Comparison of ENCODE assay signal across 8 cellular contexts in genomic region chr13:44274838-44275237, GRCh38.
A peak's percentile ranks its signal among the peaks of the same experiment; 100 is the strongest.
DNase-seq lines count a peak whose midpoint lies in the region; ATAC-seq, FAIRE-seq and TF ChIP-seq lines count a peak whose summit lies in the region.

No MANE protein-coding gene starts in this region.

- H3K9me2 ChIP-seq in Loucy (replicated peaks; ENCODE audit: low read depth, low read length): no peaks in the 10 kb centered on the region

- TF ChIP-seq EP300 in GM12878 (IDR thresholded peaks at IDR 0.05; ENCODE audit: borderline replicate concordance in 1 of 2, control insufficient read depth in 1 of 2, low read depth in 2 of 2, low read length in 2 of 2): no peak

- no peak overlapping the region for H3K27ac ChIP-seq in GM12878 (ENCODE audit: control insufficient read depth, insufficient read depth)
- peak overlapping the region; percentile 67 to 70 for H3K27ac ChIP-seq in mucosa of rectum (ENCODE audit: low read depth in 2 of 2, low read length in 2 of 2)

- TF ChIP-seq RAD21 in GM12878 (IDR thresholded peaks at IDR 0.05; ENCODE audit: insufficient read depth, low read depth, low read length): no peak

- ATAC-seq in GM12878 (no peak), HG02623 (IDR thresholded peaks at IDR 0.05; ENCODE audit: unreplicated experiment) (no peak), HG03460 (IDR thresholded peaks at IDR 0.05; ENCODE audit: unreplicated experiment) (no peak)

- TF ChIP-seq CTCF in Loucy (conservative IDR thresholded peaks at IDR 0.05; ENCODE audit: low read length) (no peak), GM12878 (IDR thresholded peaks at IDR 0.05 in 2 of 3, conservative IDR thresholded peaks at IDR 0.05 in 1 of 3; ENCODE audit: control insufficient read depth in 2 of 3, extremely low read depth in 1 of 3, insufficient read depth in 1 of 3, low read depth in 3 of 3, low read length in 3 of 3) (no peak)

- no peaks in the 10 kb centered on the region for H3F3A ChIP-seq in Loucy (ENCODE audit: low read depth)

- H3K4me1 ChIP-seq in Loucy (ENCODE audit: insufficient read depth, low read length, poor library complexity, severe bottlenecking): peaks cover 34% of the 10 kb centered on the region
- H3K4me1 ChIP-seq in GM12878 (ENCODE audit: control insufficient read depth, insufficient read depth, low read length): peaks cover 4% of the 10 kb centered on the region; the same call in 1 of the 2 replicates
- H3K4me1 ChIP-seq in mucosa of rectum (ENCODE audit: control insufficient read depth in 2 of 2, insufficient read depth in 2 of 2, low read length in 2 of 2): peaks cover 5 to 6% of the 10 kb centered on the region in 2 donors

- H3K4me2 ChIP-seq in Loucy (ENCODE audit: low read depth, low read length, poor library complexity, severe bottlenecking) (peak overlapping the region; percentile 94), GM12878 (ENCODE audit: control insufficient read depth, insufficient read depth) (peak overlapping the region; percentile 53)

- no peak for TF ChIP-seq POLR2A in GM12878 (IDR thresholded peaks at IDR 0.05; ENCODE audit: low read depth, low read length)

- CTCF ChIA-PET in GM12878 (lab: Yijun Ruan, JAX): no interaction called here

- H2AFZ ChIP-seq in Loucy (ENCODE audit: low read length) (peak overlapping the region; percentile 88), GM12878 (ENCODE audit: control insufficient read depth, low read depth, low read length) (peak overlapping the region; percentile 90)

- no peak for FAIRE-seq in GM12878 (lab: Jason Lieb, UNC)

- H3K9ac ChIP-seq in Loucy (ENCODE audit: low read depth, low read length, poor library complexity, severe bottlenecking) (peak overlapping the region; percentile 74), GM12878 (ENCODE audit: control insufficient read depth, insufficient read depth, low read length) (no peak overlapping the region), mucosa of rectum (ENCODE audit: low read depth in 1 of 2, low read length in 2 of 2) (peak overlapping the region in 1 of 2 donors; percentile 7)

- RAD21 ChIA-PET in GM12878 (lab: Charles Lee; ENCODE audit: unreplicated experiment): interaction anchor here (0.6 kb wide), 1 partner anchor 15 kb away, joined by 3 read pairs; no protein-coding TSS in a partner anchor

- intact Hi-C loops in GM12878 (cut with micrococcal nuclease; ENCODE audit: unreplicated experiment): no loop called here

- no peaks in the 10 kb centered on the region for H3K36me3 ChIP-seq in Loucy (ENCODE audit: insufficient read depth, low read length)
- no peaks in the 10 kb centered on the region for H3K36me3 ChIP-seq in GM12878 (ENCODE audit: control insufficient read depth in 2 of 2, insufficient read depth in 2 of 2, low read length in 1 of 2)
- no peaks in the 10 kb centered on the region for H3K36me3 ChIP-seq in mucosa of rectum (ENCODE audit: control insufficient read depth in 2 of 2, insufficient read depth in 2 of 2, low read length in 2 of 2)

- H3K79me2 ChIP-seq in Loucy (ENCODE audit: insufficient read depth, low read length): no peaks in the 10 kb centered on the region
- H3K79me2 ChIP-seq in GM12878 (ENCODE audit: control insufficient read depth, insufficient read depth, low read length): no peaks in the 10 kb centered on the region

- BruUV-seq in GM12878 (replicated peaks; lab: Mats Ljungman, UMichigan): no TSS peak

- no peaks in the 10 kb centered on the region for H4K20me1 ChIP-seq in Loucy (ENCODE audit: insufficient read depth, low read length, poor library complexity, severe bottlenecking)
- H4K20me1 ChIP-seq in GM12878 (ENCODE audit: control insufficient read depth, insufficient read depth): no peaks in the 10 kb centered on the region

- POLR2A ChIA-PET in GM12878 (lab: Charles Lee): no interaction called here

- in situ Hi-C loops in GM12878 (cut with MboI): no loop called here

- DNase-seq in A172 (ENCODE audit: low spot score) (peak; percentile 11), GM12878 (ENCODE audit: low read depth, low spot score) (no peak), germinal center (ENCODE audit: low spot score) (no peak), ecto neural progenitor cell (ENCODE audit: low spot score) (no peak)

- H3K9me3 ChIP-seq in Loucy (ENCODE audit: insufficient read depth, low read depth, low read length) (no peaks in the 10 kb centered on the region), GM12878 (replicated peaks; ENCODE audit: control insufficient read depth, insufficient read depth, low read length) (no peaks in the 10 kb centered on the region), mucosa of rectum (ENCODE audit: control insufficient read depth in 2 of 2, low read length in 2 of 2) (no peaks in the 10 kb centered on the region)

- no peaks in the 10 kb centered on the region for H3K27me3 ChIP-seq in Loucy (ENCODE audit: insufficient read depth, low read length, poor library complexity, severe bottlenecking)
- H3K27me3 ChIP-seq in GM12878 (replicated peaks in 1 of 2; ENCODE audit: control insufficient read depth in 2 of 2, insufficient read depth in 2 of 2, low read length in 1 of 2): no peaks in the 10 kb centered on the region
- H3K27me3 ChIP-seq in mucosa of rectum (ENCODE audit: control insufficient read depth in 2 of 2, insufficient read depth in 2 of 2, low read length in 2 of 2): no peaks in the 10 kb centered on the region

- H3K4me3 ChIP-seq in Loucy (ENCODE audit: low read length, poor library complexity, severe bottlenecking) (peak overlapping the region; percentile 75), GM12878 (no peak overlapping the region), mucosa of rectum (ENCODE audit: low read length in 2 of 2) (peak overlapping the region; percentile 44 to 63)

- SMC1A ChIA-PET in GM12878 (lab: Charles Lee; ENCODE audit: uncharacterized antibody, unreplicated experiment): no interaction called here

- WGBS in GM12878 (ENCODE audit: insufficient coverage, insufficient replicate concordance, low lambda C conversion rate, missing lambda C conversion rate): 22% methylated on average over 2 of the region's 2 CpGs

TF ChIP-seq in GM12878, 131 proteins besides CTCF, POLR2A, EP300 and RAD21 (continues in another document):
- TF ChIP-seq EZH2 (IDR thresholded peaks at IDR 0.05; ENCODE audit: borderline replicate concordance, control insufficient read depth, low read depth, low read length) (no peak), ZNF687 (IDR thresholded peaks at IDR 0.05) (no peak), ZNF24 (IDR thresholded peaks at IDR 0.05) (no peak), PRDM15 (CRISPR knock-in tag; IDR thresholded peaks at IDR 0.05) (no peak), HDGF (IDR thresholded peaks at IDR 0.05) (no peak), SMAD5 (IDR thresholded peaks at IDR 0.05; ENCODE audit: low read depth) (no peak), GABPA (IDR thresholded peaks at IDR 0.05; ENCODE audit: low read depth) (no peak)
